9 cellular contexts compared by ENCODE assay signal in genomic region chr19:43820861-43821215, GRCh38. TPM values are rescaled to one million over a fixed set of nuclear protein-coding genes. Genes with fewer than 3 reads are reported as not detected.
DNase-seq lines count a peak whose midpoint lies in the region; ATAC-seq and TF ChIP-seq lines count a peak whose summit lies in the region.
"Had no signal": no experiment of that assay in that cellular context is flagged by ENCODE, and none has a peak within 500 bp of the region (broad histone marks: within the 10 kb centered on the region; RNA-seq: fewer than 3 reads in every experiment).

No MANE protein-coding gene starts in this region.

- no peak overlapping the region for H3K27ac ChIP-seq in GM23248

- ATAC-seq in stimulated activated naive CD8-positive, alpha-beta T cell treated with anti-CD3 and anti-CD28 coated beads, Interleukin-15, amount 100 ng/mL, for 72 hours = no peak
- ATAC-seq in HG03097 (IDR thresholded peaks at IDR 0.05; ENCODE audit: low FRiP score, unreplicated experiment) = no peak

- H3K4me3 Mint-ChIP-seq in activated naive CD8-positive, alpha-beta T cell = peak overlapping the region; percentile 90
- peak overlapping the region; percentile 85 to 88 for H3K4me3 Mint-ChIP-seq in stimulated activated naive CD8-positive, alpha-beta T cell treated with anti-CD3 and anti-CD28 coated beads, Interleukin-15, amount 100 ng/mL, for 72 hours
- no peak overlapping the region for H3K4me3 Mint-ChIP-seq in osteocyte (ENCODE audit: unreplicated experiment)

- H4K20me1 ChIP-seq in GM23248 (ENCODE audit: insufficient read depth) = no peaks in the 10 kb centered on the region

- 17 to 21% methylated on average over 6 of the region's 6 CpGs for WGBS in GM23248 (ENCODE audit: low coverage in 1 of 2, low lambda C conversion rate in 2 of 2, missing lambda C conversion rate in 2 of 2), 2 experiments

- DNase-seq in GM23248 (no peak), foreskin fibroblast (no peak), osteocyte (ENCODE audit: extremely low spot score, unreplicated experiment) (no peak), NCI-H748 treated with DMSO at 0.1 percent for 48 hours (lab: John Stamatoyannopoulos, UW) (no peak)
- no peak for DNase-seq in stimulated activated naive CD8-positive, alpha-beta T cell treated with anti-CD3 and anti-CD28 coated beads, Interleukin-15, amount 100 ng/mL, for 72 hours
- DNase-seq: GOT3, T-helper 9 cell had no signal

- no peaks in the 10 kb centered on the region for H3F3A ChIP-seq in GM23248 (ENCODE audit: insufficient read depth)

- peak overlapping the region; percentile 70 for H3K4me3 ChIP-seq in GM23248
- H3K4me3 ChIP-seq in foreskin fibroblast (ENCODE audit: low read depth in 1 of 2, low read length in 2 of 2) = peak overlapping the region; percentile 38 to 62

- TF ChIP-seq CTCF in foreskin fibroblast (IDR thresholded peaks at IDR 0.05; ENCODE audit: low read depth, low read length) (no peak), osteocyte (IDR thresholded peaks at IDR 0.05) (no peak)

- H3K4me2 ChIP-seq in GM23248 (ENCODE audit: unreplicated experiment) = peak overlapping the region; percentile 76

- no peaks in the 10 kb centered on the region for H3K36me3 Mint-ChIP-seq in activated naive CD8-positive, alpha-beta T cell
- H3K36me3 Mint-ChIP-seq in osteocyte (ENCODE audit: unreplicated experiment) = no peaks in the 10 kb centered on the region

- H3K27me3 Mint-ChIP-seq in activated naive CD8-positive, alpha-beta T cell = peaks cover 13% of the 10 kb centered on the region
- peaks cover 55% of the 10 kb centered on the region for H3K27me3 Mint-ChIP-seq in stimulated activated naive CD8-positive, alpha-beta T cell treated with anti-CD3 and anti-CD28 coated beads, Interleukin-15, amount 100 ng/mL, for 72 hours
- H3K27me3 Mint-ChIP-seq in osteocyte (ENCODE audit: unreplicated experiment) = peaks cover 36% of the 10 kb centered on the region

- H3K27ac Mint-ChIP-seq in activated naive CD8-positive, alpha-beta T cell = no peak overlapping the region
- no peak overlapping the region for H3K27ac Mint-ChIP-seq in stimulated activated naive CD8-positive, alpha-beta T cell treated with anti-CD3 and anti-CD28 coated beads, Interleukin-15, amount 100 ng/mL, for 72 hours
- H3K27ac Mint-ChIP-seq in osteocyte (ENCODE audit: unreplicated experiment) = no peak overlapping the region

- H3K9ac ChIP-seq in GM23248 = 0 out of 2 replicates have a peak overlapping the region, but pooled peaks have one; percentile 48

- H2AFZ ChIP-seq in GM23248 = peak overlapping the region; percentile 91

- H3K36me3 ChIP-seq in GM23248 (ENCODE audit: low read depth) = no peaks in the 10 kb centered on the region

- in situ Hi-C loops in GM23248 (cut with MboI) = no loop called here

- H3K4me1 ChIP-seq in GM23248 (ENCODE audit: insufficient read depth) = no peaks in the 10 kb centered on the region

- H3K27me3 ChIP-seq in GM23248 (replicated peaks; ENCODE audit: insufficient read depth) = 0 out of 2 replicates have a peak, but pooled peaks cover 4% of the 10 kb centered on the region

- H3K9me3 ChIP-seq in GM23248 (ENCODE audit: low read depth) = no peaks in the 10 kb centered on the region

- H3K9me2 ChIP-seq in GM23248 (ENCODE audit: insufficient read depth) = no peaks in the 10 kb centered on the region

- H3K4me1 Mint-ChIP-seq in activated naive CD8-positive, alpha-beta T cell (ENCODE audit: low read depth) = peaks cover 12% of the 10 kb centered on the region
- peaks cover 13% of the 10 kb centered on the region for H3K4me1 Mint-ChIP-seq in stimulated activated naive CD8-positive, alpha-beta T cell treated with anti-CD3 and anti-CD28 coated beads, Interleukin-15, amount 100 ng/mL, for 72 hours
- H3K4me1 Mint-ChIP-seq in osteocyte (ENCODE audit: unreplicated experiment) = peaks cover 5% of the 10 kb centered on the region

- no peaks in the 10 kb centered on the region for H3K79me2 ChIP-seq in GM23248 (ENCODE audit: insufficient read depth)

- no peaks in the 10 kb centered on the region for H3K9me3 Mint-ChIP-seq in activated naive CD8-positive, alpha-beta T cell (ENCODE audit: low read depth)
- peaks cover 16 to 33% of the 10 kb centered on the region in 2 donors for H3K9me3 Mint-ChIP-seq in stimulated activated naive CD8-positive, alpha-beta T cell treated with anti-CD3 and anti-CD28 coated beads, Interleukin-15, amount 100 ng/mL, for 72 hours
- peaks cover 2% of the 10 kb centered on the region for H3K9me3 Mint-ChIP-seq in osteocyte (ENCODE audit: unreplicated experiment)

RNA-seq across cellular contexts. Expression of gene ZNF283, which starts 6.3 kb away (rescaled TPM):
- total RNA-seq in GM23248 (2014; rRNA removed; shearing (Covaris generic)) = 12.1 and 14.2 TPM in 2 replicates
- polyA plus RNA-seq in GM23248 (2016; fragmentation: Nextera tagmentation; extraction: Ambion mirVana) = 4.6 and 5.4 TPM in 2 replicates
- total RNA-seq in osteocyte = 9.8 and 11.5 TPM in 2 replicates

RNA-seq across cellular contexts. Expression of gene LYPD5, which starts 18.6 kb away (rescaled TPM):
- total RNA-seq in GM23248 (2014; rRNA removed; shearing (Covaris generic)) = 0.32 and 0.76 TPM in 2 replicates
- 1.1 and 1.4 TPM in 2 replicates for polyA plus RNA-seq in GM23248 (2016; fragmentation: Nextera tagmentation; extraction: Ambion mirVana)
- total RNA-seq in osteocyte = not detected in 2 replicates

RNA-seq across cellular contexts. Expression of gene KCNN4, which starts 40.1 kb away (rescaled TPM):
- total RNA-seq in GM23248 (2014; rRNA removed; shearing (Covaris generic)) = 8.7 and 13.7 TPM in 2 replicates
- polyA plus RNA-seq in GM23248 (2016; fragmentation: Nextera tagmentation; extraction: Ambion mirVana) = 9.4 and 11.9 TPM in 2 replicates
- 0.64 and 1.5 TPM in 2 replicates for total RNA-seq in osteocyte
